Comparison of ENCODE assay signal across 28 cellular contexts in the genomic region with DNA sequence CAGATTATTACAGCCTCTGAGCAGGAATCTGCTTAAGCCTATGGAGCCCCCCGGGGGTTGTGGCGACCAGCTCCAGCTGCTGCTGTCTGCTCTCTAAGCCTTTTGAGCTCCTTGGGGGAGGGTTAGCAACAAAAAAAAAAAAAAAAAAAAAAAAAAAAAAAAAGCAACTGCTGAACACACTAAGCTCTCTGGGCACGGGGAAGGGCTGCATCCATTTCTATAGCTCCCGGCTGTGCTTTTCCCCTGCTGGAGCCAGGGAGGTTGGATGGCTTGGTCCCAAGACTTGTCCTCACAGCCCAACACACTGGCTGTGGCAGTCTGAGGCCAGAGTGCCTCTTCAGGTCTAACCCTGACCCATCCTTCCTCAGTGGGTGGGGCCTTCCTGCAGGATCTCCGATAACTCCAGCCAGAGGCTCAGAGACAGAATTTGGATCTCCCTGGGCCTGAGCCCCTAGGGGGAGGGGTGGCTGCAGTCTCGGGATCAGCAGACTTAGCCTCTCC.
A peak's percentile ranks its signal among the peaks of the same experiment; 100 is the strongest.
DNase-seq lines count a peak whose midpoint lies in the region; ATAC-seq and TF ChIP-seq lines count a peak whose summit lies in the region.
"Had no signal": no experiment of that assay in that cellular context is flagged by ENCODE, and none has a peak within 500 bp of the region (broad histone marks: within the 10 kb centered on the region; RNA-seq: fewer than 3 reads in every experiment).

No MANE protein-coding gene starts in this region.

- H2BK120ac ChIP-seq in H9 (ENCODE audit: low read depth, low read length, poor library complexity, severe bottlenecking): no peak overlapping the region

- no peaks in the 10 kb centered on the region for H3K23me2 ChIP-seq in H9 (ENCODE audit: insufficient read length, low read depth, low read length, poor library complexity, severe bottlenecking)

- H4K8ac ChIP-seq in H9 (replicated peaks; ENCODE audit: insufficient read length, low read depth, low read length): no peak overlapping the region

- BruUV-seq in A673 (replicated peaks; lab: Mats Ljungman, UMichigan): no TSS peak

- no peaks in the 10 kb centered on the region for H3K79me1 ChIP-seq in H9 (ENCODE audit: insufficient read depth, low read depth, low read length, poor library complexity, severe bottlenecking)

- H3K4me3 Mint-ChIP-seq in H9 (no peak overlapping the region), glutamatergic neuron (ENCODE audit: unreplicated experiment) (peak overlapping the region; percentile 51)
- H3K4me3 Mint-ChIP-seq: CD4-positive, alpha-beta T cell; immature natural killer cell; nephron; stimulated activated naive CD8-positive, alpha-beta T cell treated with anti-CD3 and anti-CD28 coated beads, Interleukin-15, amount 100 ng/mL, for 72 hours had no signal

- peak; percentile 0 for DNase-seq in A673 (ENCODE audit: low spot score)
- peak; percentile 31 for DNase-seq in H9
- DNase-seq in NCI-H82 treated with DMSO at 0.1 percent for 48 hours (lab: John Stamatoyannopoulos, UW; ENCODE audit: unreplicated experiment): peak; percentile 49
- DNase-seq in glutamatergic neuron: peak; percentile 81
- no peak for DNase-seq in NCI-H2107 (lab: John Stamatoyannopoulos, UW)
- DNase-seq in NCI-H2227 treated with DMSO at 0.1 percent for 48 hours (lab: John Stamatoyannopoulos, UW): no peak
- DNase-seq: activated CD4-positive, alpha-beta T cell treated with anti-CD3 and anti-CD28 coated beads for 48 hours; activated effector memory CD4-positive, alpha-beta T cell treated with Interleukin-2 at 50 U/mL for 16 hours; activated T-cell treated with anti-CD3 and anti-CD28 coated beads, Interleukin-2, amount 50 U/mL, for 1 hour; CD4-positive, alpha-beta T cell; dorsolateral prefrontal cortex; HCEC 1CT; hypothalamus; immature natural killer cell; left colon; mammary epithelial cell; NCI-H1694; NCI-H526; stimulated activated naive CD8-positive, alpha-beta T cell treated with anti-CD3 and anti-CD28 coated beads, Interleukin-15, amount 100 ng/mL, for 72 hours had no signal

- CTCF ChIA-PET in A673 (lab: Charles Lee): no interaction called here

- no peak overlapping the region for H2BK5ac ChIP-seq in H9 (ENCODE audit: insufficient read length, low read length)

- no peak for TF ChIP-seq CTCF in A673 (conservative IDR thresholded peaks at IDR 0.05; ENCODE audit: low read depth, low read length)
- TF ChIP-seq CTCF in H9 (conservative IDR thresholded peaks at IDR 0.05): no peak
- TF ChIP-seq CTCF in glutamatergic neuron (IDR thresholded peaks at IDR 0.05; ENCODE audit: partially characterized antibody, unreplicated experiment): no peak

- WGBS in H9 (ENCODE audit: extremely low coverage, insufficient read length, low lambda C conversion rate): no CpG with 5 or more reads among the region's 6 CpGs

- H3K23ac ChIP-seq in H9 (ENCODE audit: insufficient read length, low read depth, low read length): no peak overlapping the region

- no peak overlapping the region for H3K4ac ChIP-seq in H9 (ENCODE audit: low read depth, low read length)

- H3K9me3 Mint-ChIP-seq in H9 (peaks cover 17 to 18% of the 10 kb centered on the region in 2 experiments), glutamatergic neuron (ENCODE audit: unreplicated experiment) (peaks cover 13% of the 10 kb centered on the region)

- no peak overlapping the region for H2BK20ac ChIP-seq in H9 (ENCODE audit: low read depth, low read length, poor library complexity, severe bottlenecking)

- H3K27me3 Mint-ChIP-seq in H9 (ENCODE audit: low read depth) (no peaks in the 10 kb centered on the region), glutamatergic neuron (ENCODE audit: unreplicated experiment) (peaks cover 4% of the 10 kb centered on the region)
- H3K27me3 Mint-ChIP-seq: CD4-positive, alpha-beta T cell; stimulated activated naive CD8-positive, alpha-beta T cell treated with anti-CD3 and anti-CD28 coated beads, Interleukin-15, amount 100 ng/mL, for 72 hours had no signal

- H3K4me1 Mint-ChIP-seq in H9 (peaks cover 17 to 28% of the 10 kb centered on the region in 2 experiments), glutamatergic neuron (ENCODE audit: low read depth, unreplicated experiment) (peaks cover 10% of the 10 kb centered on the region)
- H3K4me1 Mint-ChIP-seq: immature natural killer cell; stimulated activated naive CD8-positive, alpha-beta T cell treated with anti-CD3 and anti-CD28 coated beads, Interleukin-15, amount 100 ng/mL, for 72 hours had no signal

- no peak for ATAC-seq in HG03159 (IDR thresholded peaks at IDR 0.05; ENCODE audit: unreplicated experiment)
- ATAC-seq in GM21529 (IDR thresholded peaks at IDR 0.05; ENCODE audit: unreplicated experiment): no peak
- ATAC-seq: activated naive CD4-positive, alpha-beta T cell treated with anti-CD3 and anti-CD28 coated beads, Interleukin-2, amount 50 U/mL, for 72 hours; left colon; Right ventricle myocardium inferior; stimulated activated naive CD8-positive, alpha-beta T cell treated with anti-CD3 and anti-CD28 coated beads, Interleukin-15, amount 100 ng/mL, for 72 hours had no signal

- H3K4me1 ChIP-seq in A673 (ENCODE audit: insufficient read depth, low read length, poor library complexity, severe bottlenecking): no peaks in the 10 kb centered on the region
- H3K4me1 ChIP-seq in H9 (ENCODE audit: insufficient read depth, low read length): no peaks in the 10 kb centered on the region; the same call in 1 of the 2 replicates
- H3K4me1 ChIP-seq: parathyroid adenoma, right atrium auricular region had no signal

- no peak overlapping the region for H3K4me2 ChIP-seq in H9 (ENCODE audit: insufficient read depth, insufficient read length, low read length)
- H3K4me2 ChIP-seq: smooth muscle cell had no signal

- no peak overlapping the region for H2AFZ ChIP-seq in H9 (ENCODE audit: low read length)
- H2AFZ ChIP-seq: parathyroid adenoma had no signal

- intact Hi-C loops in A673 (cut with micrococcal nuclease; ENCODE audit: unreplicated experiment): no loop called here

- H2BK15ac ChIP-seq in H9 (ENCODE audit: low read depth, low read length): no peak overlapping the region

- H3K27ac Mint-ChIP-seq in H9 (no peak overlapping the region; a peak in 1 of 7 replicates), glutamatergic neuron (ENCODE audit: unreplicated experiment) (peak overlapping the region; percentile 77)
- H3K27ac Mint-ChIP-seq: activated naive CD4-positive, alpha-beta T cell treated with anti-CD3 and anti-CD28 coated beads, Interleukin-2, amount 50 U/mL, for 72 hours; CD4-positive, alpha-beta T cell; immature natural killer cell had no signal

- H3K14ac ChIP-seq in H9 (ENCODE audit: insufficient read depth, low read length): no peak overlapping the region

- H3K27me3 ChIP-seq in A673 (replicated peaks; ENCODE audit: insufficient read depth, low read depth, low read length, poor library complexity) (no peaks in the 10 kb centered on the region), H9 (ENCODE audit: insufficient read depth, low read length) (no peaks in the 10 kb centered on the region)
- H3K27me3 ChIP-seq: right atrium auricular region had no signal

- POLR2A ChIA-PET in A673 (lab: Charles Lee; ENCODE audit: low non-redundant PET): no interaction called here

- no peak overlapping the region for H3K18ac ChIP-seq in H9 (ENCODE audit: insufficient read length, low read depth, low read length)

- H3K36me3 Mint-ChIP-seq in H9 (ENCODE audit: insufficient read depth in 1 of 3, low read depth in 3 of 3): peaks cover 0 to 25% (median 14%) of the 10 kb centered on the region in 3 experiments; a peak in 5 of 7 replicates
- peaks cover 17% of the 10 kb centered on the region for H3K36me3 Mint-ChIP-seq in glutamatergic neuron (ENCODE audit: unreplicated experiment)
- H3K36me3 Mint-ChIP-seq: immature natural killer cell had no signal

- no peak overlapping the region for H3K56ac ChIP-seq in H9 (ENCODE audit: insufficient read length, low read depth, low read length)

- no peak overlapping the region for H3K27ac ChIP-seq in A673 (ENCODE audit: low read depth, low read length, poor library complexity, severe bottlenecking)
- no peak overlapping the region for H3K27ac ChIP-seq in H9 (ENCODE audit: insufficient read length, low read depth, low read length)
- H3K27ac ChIP-seq: dorsolateral prefrontal cortex, parathyroid adenoma, right atrium auricular region, thoracic aorta had no signal

- H3K36me3 ChIP-seq in A673 (ENCODE audit: insufficient read depth, low read length, poor library complexity, severe bottlenecking): no peaks in the 10 kb centered on the region
- H3K36me3 ChIP-seq: right atrium auricular region, thoracic aorta had no signal

- no peak overlapping the region for H3T11ph ChIP-seq in H9 (ENCODE audit: low read length)

- no peaks in the 10 kb centered on the region for H4K20me1 ChIP-seq in H9 (ENCODE audit: control insufficient read depth, insufficient read depth, insufficient read length)

- no peak overlapping the region for H4K5ac ChIP-seq in H9 (ENCODE audit: insufficient read length, low read depth, low read length)

- H2AK5ac ChIP-seq in H9 (ENCODE audit: insufficient read length, low read length): no peak overlapping the region

- no peaks in the 10 kb centered on the region for H3K9me3 ChIP-seq in A673 (ENCODE audit: low read depth, low read length, poor library complexity, severe bottlenecking)
- no peaks in the 10 kb centered on the region for H3K9me3 ChIP-seq in H9 (ENCODE audit: control insufficient read depth, low read depth, low read length)
- H3K9me3 ChIP-seq: right atrium auricular region had no signal

- H3K9ac ChIP-seq in H9 (ENCODE audit: extremely low read depth, insufficient read length, low read length): no peak overlapping the region
- H3K9ac ChIP-seq: parathyroid adenoma had no signal

- H3K79me2 ChIP-seq in H9 (ENCODE audit: insufficient read depth, low read length): no peaks in the 10 kb centered on the region
- H3K79me2 ChIP-seq: parathyroid adenoma had no signal

- H3K4me3 ChIP-seq in A673 (ENCODE audit: low read depth, low read length, poor library complexity, severe bottlenecking): no peak overlapping the region
- H3K4me3 ChIP-seq: dorsolateral prefrontal cortex, right atrium auricular region, smooth muscle cell, thoracic aorta had no signal

- no peak overlapping the region for H4K91ac ChIP-seq in H9 (ENCODE audit: insufficient read length, low read depth, low read length)

- no peak overlapping the region for H2BK12ac ChIP-seq in H9 (ENCODE audit: insufficient read length, low read depth, low read length)

Comparison
In these comparisons a context has a peak if more than half of its experiments do, and no peak if none do; other contexts are left out.
1. DNase-seq: peak in A673 (single experiment), H9 (single experiment), NCI-H82 treated with DMSO at 0.1 percent for 48 hours (single experiment) and glutamatergic neuron (single experiment); none in NCI-H2107 (single experiment) and NCI-H2227 treated with DMSO at 0.1 percent for 48 hours (single experiment).